In the genomic region with DNA sequence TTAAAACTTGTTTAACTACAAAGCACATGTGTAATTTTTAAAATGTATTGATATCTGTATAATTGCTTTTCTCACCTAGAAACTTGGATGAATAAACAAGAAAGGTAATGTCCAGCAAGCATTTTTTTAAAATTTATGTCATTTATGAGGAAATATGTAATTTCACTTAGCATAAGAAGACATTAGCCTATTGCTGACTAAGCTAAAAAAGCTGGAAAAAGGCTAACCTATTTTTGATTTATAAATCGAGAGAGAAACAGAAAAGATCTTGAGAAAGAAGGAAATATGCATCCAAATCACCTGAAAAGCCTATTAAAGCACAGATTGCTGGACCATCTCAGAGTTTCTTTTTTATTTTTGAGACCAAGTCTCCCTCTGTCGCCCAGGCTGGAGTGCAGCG, we compare ENCODE assay signal across 25 cellular contexts.
"Had no signal": no experiment of that assay in that cellular context is flagged by ENCODE, and none has a peak within 500 bp of the region (broad histone marks: within the 10 kb centered on the region; RNA-seq: fewer than 3 reads in every experiment).

No MANE protein-coding gene starts in this region.

- H3K9me3 ChIP-seq: colonic mucosa, esophagus squamous epithelium, gastrocnemius medialis, lower lobe of right lung had no signal

- DNase-seq: colonic mucosa; cortex of kidney; effector CD8-positive, alpha-beta T cell; effector memory CD8-positive, alpha-beta T cell; endodermal cell; erythroblast; esophagus squamous epithelium; foreskin fibroblast; foreskin melanocyte; gastrocnemius medialis; glutamatergic neuron; head of caudate nucleus; heart right ventricle; hippocampal formation; left cardiac atrium; left lung; left ventricle myocardium superior; lower lobe of right lung; mesenchymal stem cell; mucosa of descending colon; naive B cell had no signal

- H3K4me3 ChIP-seq: colonic mucosa, esophagus squamous epithelium, gastrocnemius medialis, heart right ventricle, left lung, lower lobe of right lung, mucosa of descending colon had no signal

- FAIRE-seq: islet of Langerhans, keratinocyte had no signal

- H3K27ac ChIP-seq: colonic mucosa, epithelial cell of prostate, esophagus squamous epithelium, gastrocnemius medialis, heart right ventricle, left lung, lower lobe of right lung had no signal

- H3K27me3 ChIP-seq: colonic mucosa, esophagus squamous epithelium, gastrocnemius medialis, heart right ventricle, left lung had no signal

- H3K4me1 ChIP-seq: colonic mucosa, esophagus squamous epithelium, gastrocnemius medialis, heart right ventricle, left lung, lower lobe of right lung had no signal

- ATAC-seq: effector memory CD8-positive, alpha-beta T cell; esophagus mucosa; gastrocnemius medialis; heart right ventricle; left cardiac atrium; left lung; left ventricle myocardium superior; lower lobe of right lung; mucosa of descending colon had no signal

- H3K36me3 ChIP-seq: colonic mucosa, esophagus squamous epithelium, gastrocnemius medialis, heart right ventricle, left lung, lower lobe of right lung had no signal
